Comparison of ENCODE assay signal across 15 cellular contexts in genomic region chr2:70046534-70046933, GRCh38. TPM values are rescaled to one million over a fixed set of nuclear protein-coding genes. Genes with fewer than 3 reads are reported as not detected.
DNase-seq lines count a peak whose midpoint lies in the region; ATAC-seq, FAIRE-seq and TF ChIP-seq lines count a peak whose summit lies in the region.
"Had no signal": no experiment of that assay in that cellular context is flagged by ENCODE, and none has a peak within 500 bp of the region (broad histone marks: within the 10 kb centered on the region; RNA-seq: fewer than 3 reads in every experiment).

No MANE protein-coding gene starts in this region.

- H3K4ac ChIP-seq in H1 (replicated peaks; ENCODE audit: insufficient read length, low read depth, low read length), result no peak overlapping the region

- no peak for TF ChIP-seq EP300 in H1 (IDR thresholded peaks at IDR 0.05; ENCODE audit: borderline replicate concordance in 1 of 2, low read depth in 2 of 2, low read length in 2 of 2)

- H3K27me3 Mint-ChIP-seq in CD4-positive, alpha-beta memory T cell, result no peaks in the 10 kb centered on the region
- peaks cover 4% of the 10 kb centered on the region for H3K27me3 Mint-ChIP-seq in nephron progenitor cell (ENCODE audit: low read depth, poor library complexity)

- ATAC-seq in GM18870 (IDR thresholded peaks at IDR 0.05; ENCODE audit: unreplicated experiment), result no peak
- no peak for ATAC-seq in GM19395 (IDR thresholded peaks at IDR 0.05; ENCODE audit: unreplicated experiment)

- no peaks in the 10 kb centered on the region for H4K20me1 ChIP-seq in H1 (replicated peaks in 1 of 2; ENCODE audit: control insufficient read depth in 1 of 2, insufficient read depth in 2 of 2, low read length in 2 of 2)

- H3K56ac ChIP-seq in H1 (replicated peaks; ENCODE audit: insufficient read length, low read depth, low read length), result no peak overlapping the region

- no peak overlapping the region for H3K27ac ChIP-seq in CD4-positive, alpha-beta memory T cell (ENCODE audit: low read depth, low read length)
- H3K27ac ChIP-seq in H1 (ENCODE audit: low read depth, low read length), result 0 out of 2 replicates have a peak overlapping the region, but pooled peaks have one; percentile 4

- H2BK15ac ChIP-seq in H1 (ENCODE audit: low read length), result no peak overlapping the region

- no peak overlapping the region for H4K8ac ChIP-seq in H1 (ENCODE audit: extremely low read depth, insufficient read depth, low read length)

- no peak overlapping the region for H3K9ac ChIP-seq in H1 (replicated peaks in 1 of 4; ENCODE audit: extremely low read depth in 1 of 4, low read depth in 3 of 4, low read length in 3 of 4)

- peaks cover 0 to 3% (median 0%) of the 10 kb centered on the region in 8 donors for H3K9me3 Mint-ChIP-seq in CD4-positive, alpha-beta memory T cell
- H3K9me3 Mint-ChIP-seq in nephron progenitor cell, result no peaks in the 10 kb centered on the region

- H3K4me1 ChIP-seq in CD4-positive, alpha-beta memory T cell (ENCODE audit: insufficient read depth, low read length), result peaks cover 31% of the 10 kb centered on the region
- H3K4me1 ChIP-seq in H1 (replicated peaks in 1 of 4; ENCODE audit: control insufficient read depth in 3 of 4, insufficient read depth in 4 of 4, low read length in 3 of 4), result no peaks in the 10 kb centered on the region

- H3K4me2 ChIP-seq in H1 (ENCODE audit: insufficient read depth in 1 of 2, low read depth in 2 of 2, low read length in 2 of 2), result no peak overlapping the region

- H3K27ac Mint-ChIP-seq in CD4-positive, alpha-beta memory T cell, result peak overlapping the region in 6 of 7 donors; percentile 25 to 85 (median 55)
- peak overlapping the region; percentile 79 for H3K27ac Mint-ChIP-seq in nephron progenitor cell

- 86% methylated on average over 2 of the region's 2 CpGs; no CpG with 5 or more reads in 1 of the 2 experiments for WGBS in H1 (ENCODE audit: extremely low coverage in 1 of 2, insufficient coverage in 1 of 2, insufficient read length in 1 of 2, insufficient replicate concordance in 2 of 2, low coverage in 1 of 2, low lambda C conversion rate in 2 of 2, missing lambda C conversion rate in 1 of 2), 2 experiments

- POLR2A ChIA-PET in CD4-positive, alpha-beta memory T cell (lab: Charles Lee; ENCODE audit: partially characterized antibody), result no interaction called here
- POLR2A ChIA-PET in H1 (lab: Charles Lee; ENCODE audit: partially characterized antibody), result interaction anchor here (1.1 to 2.2 kb wide), 4 partner anchors 9 to 39 kb away, joined by 4 to 8 read pairs (median 4); no protein-coding TSS in a partner anchor

- H2BK120ac ChIP-seq in H1 (replicated peaks; ENCODE audit: low read depth, low read length), result no peak overlapping the region

- no peak overlapping the region for H3K14ac ChIP-seq in H1 (ENCODE audit: insufficient read length)

- H4K91ac ChIP-seq in H1 (replicated peaks; ENCODE audit: insufficient read length, low read length), result no peak overlapping the region

- no peaks in the 10 kb centered on the region for H3K79me1 ChIP-seq in H1 (ENCODE audit: low read depth, low read length)

- no peaks in the 10 kb centered on the region for H3K9me3 ChIP-seq in CD4-positive, alpha-beta memory T cell (ENCODE audit: control insufficient read depth in 1 of 2, low read length in 2 of 2)
- no peaks in the 10 kb centered on the region for H3K9me3 ChIP-seq in H1 (ENCODE audit: insufficient read depth in 2 of 2, low read depth in 1 of 2, low read length in 1 of 2)

- no peak for FAIRE-seq in H1 (lab: Jason Lieb, UNC)
- FAIRE-seq: colon had no signal

- no peak overlapping the region for H4K5ac ChIP-seq in H1 (ENCODE audit: insufficient read length, low read depth, low read length)

- intact Hi-C loops in CD4-positive, alpha-beta memory T cell (cut with micrococcal nuclease), result no loop called here

- no peak overlapping the region for H2AFZ ChIP-seq in H1 (ENCODE audit: low read length)

- peaks cover 23 to 51% of the 10 kb centered on the region in 2 donors for H3K36me3 Mint-ChIP-seq in CD4-positive, alpha-beta memory T cell
- H3K36me3 Mint-ChIP-seq in nephron progenitor cell (ENCODE audit: low read depth), result peaks cover 41% of the 10 kb centered on the region

- TF ChIP-seq POLR2A in H1 (IDR thresholded peaks at IDR 0.05; ENCODE audit: control extremely low read depth in 1 of 2, low read depth in 2 of 2, low read length in 2 of 2), result no peak

- H2BK12ac ChIP-seq in H1 (ENCODE audit: low read depth, low read length), result no peak overlapping the region

- H2BK5ac ChIP-seq in H1 (ENCODE audit: low read depth, low read length), result no peak overlapping the region

- H3K4me1 Mint-ChIP-seq in CD4-positive, alpha-beta memory T cell, result peaks cover 24 to 51% (median 36%) of the 10 kb centered on the region in 4 donors
- peaks cover 4% of the 10 kb centered on the region for H3K4me1 Mint-ChIP-seq in nephron progenitor cell

- no peaks in the 10 kb centered on the region for H3K27me3 ChIP-seq in CD4-positive, alpha-beta memory T cell (ENCODE audit: insufficient read depth, low read length)
- H3K27me3 ChIP-seq in H1 (replicated peaks in 1 of 4; ENCODE audit: control insufficient read depth in 3 of 4, extremely low read depth in 1 of 4, insufficient read depth in 3 of 4, low read length in 3 of 4), result no peaks in the 10 kb centered on the region

- no peak overlapping the region for H3K4me3 Mint-ChIP-seq in CD4-positive, alpha-beta memory T cell
- H3K4me3 Mint-ChIP-seq in nephron progenitor cell, result no peak overlapping the region

- no peak overlapping the region for H2AK5ac ChIP-seq in H1 (ENCODE audit: low read depth, low read length)

- TF ChIP-seq CTCF in H1 (IDR thresholded peaks at IDR 0.05; ENCODE audit: control extremely low read depth in 1 of 3, insufficient read depth in 1 of 3, low read depth in 1 of 3, low read length in 3 of 3) (no peak), nephron progenitor cell (IDR thresholded peaks at IDR 0.05) (no peak)

- TF ChIP-seq RAD21 in H1 (IDR thresholded peaks at IDR 0.05 in 1 of 2, conservative IDR thresholded peaks at IDR 0.05 in 1 of 2; ENCODE audit: low read depth in 2 of 2, low read length in 2 of 2), result no peak

- H3K4me3 ChIP-seq in CD4-positive, alpha-beta memory T cell (ENCODE audit: low read length in 2 of 2), result no peak overlapping the region
- no peak overlapping the region for H3K4me3 ChIP-seq in H1 (ENCODE audit: extremely low read depth in 1 of 4, insufficient read depth in 2 of 4, low read depth in 3 of 4, low read length in 4 of 4)

- H2BK20ac ChIP-seq in H1 (ENCODE audit: low read length), result no peak overlapping the region

- H3K18ac ChIP-seq in H1 (ENCODE audit: extremely low read depth, low read length), result no peak overlapping the region

- H3K79me2 ChIP-seq in H1 (ENCODE audit: control insufficient read depth in 1 of 2, insufficient read depth in 2 of 2, low read length in 2 of 2), result no peaks in the 10 kb centered on the region

- DNase-seq in CD4-positive, alpha-beta memory T cell, result no peak
- DNase-seq in NAMALWA (ENCODE audit: low spot score), result peak; percentile 15
- DNase-seq in H1 (ENCODE audit: low read depth in 1 of 2, low spot score in 2 of 2), result no peak
- DNase-seq in nephron progenitor cell, result no peak
- DNase-seq in H4 (ENCODE audit: low spot score), result no peak
- DNase-seq in NCI-H510A (lab: John Stamatoyannopoulos, UW), result no peak
- DNase-seq: activated CD4-positive, CD25-positive, alpha-beta regulatory T cell treated with anti-CD3 and anti-CD28 coated beads, Interleukin-2, amount 50 U/mL, for 72 hours; activated effector memory CD4-positive, alpha-beta T cell treated with anti-CD3 and anti-CD28 coated beads, Interleukin-2, amount 50 U/mL, for 16 hours; NCI-H1417 treated with DMSO at 0.1 percent for 48 hours; NCI-H69; stimulated activated CD4-positive, alpha-beta T cell treated with anti-CD3 and anti-CD28 coated beads, Interleukin-15, amount 100 ng/mL, for 24 hours; stimulated activated CD8-positive, alpha-beta memory T cell treated with anti-CD3 and anti-CD28 coated beads, Interleukin-4, amount 100 ng/mL, for 48 hours had no signal

- CTCF ChIA-PET in CD4-positive, alpha-beta memory T cell (lab: Charles Lee; ENCODE audit: partially characterized antibody), result interaction anchor here (0.5 to 1.2 kb wide), 2 partner anchors 16 to 26 kb away, joined by 3 read pairs; no protein-coding TSS in a partner anchor
- CTCF ChIA-PET in H1 (lab: Charles Lee; ENCODE audit: partially characterized antibody), result interaction anchor here (1.0 to 1.8 kb wide), 3 partner anchors 9 to 25 kb away, joined by 4 to 6 read pairs (median 6); no protein-coding TSS in a partner anchor

- H3K23ac ChIP-seq in H1 (ENCODE audit: insufficient read length), result no peak overlapping the region

- no peaks in the 10 kb centered on the region for H3K23me2 ChIP-seq in H1 (ENCODE audit: low read depth, low read length)

- peaks cover 13% of the 10 kb centered on the region for H3K36me3 ChIP-seq in CD4-positive, alpha-beta memory T cell (ENCODE audit: insufficient read depth, low read length)
- peaks cover 3 to 18% (median 10%) of the 10 kb centered on the region in 4 experiments; a peak in 6 of 8 replicates for H3K36me3 ChIP-seq in H1 (ENCODE audit: control insufficient read depth in 2 of 4, insufficient read depth in 4 of 4, low read length in 3 of 4)

TF ChIP-seq in H1, 55 proteins besides CTCF, POLR2A, EP300 and RAD21 (continues in another document):
- TF ChIP-seq TEAD4 (IDR thresholded peaks at IDR 0.05; ENCODE audit: low read depth, low read length) (no peak), POU5F1 (IDR thresholded peaks at IDR 0.05; ENCODE audit: low read depth, low read length) (no peak), SAP30 (IDR thresholded peaks at IDR 0.05; ENCODE audit: insufficient read depth, insufficient replicate concordance, low read length) (no peak), CEBPB (IDR thresholded peaks at IDR 0.05; ENCODE audit: low read depth, low read length) (no peak), EGR1 (IDR thresholded peaks at IDR 0.05; ENCODE audit: borderline replicate concordance, low read depth, low read length) (no peak)

RNA-seq across cellular contexts. Expression of gene PCBP1, which starts 40.7 kb away (rescaled TPM):
- total RNA-seq in CD4-positive, alpha-beta memory T cell, result 100 to 1,000 TPM; 372 to 383 TPM
- 100 to 1,000 TPM; 116 to 153 TPM for polyA plus RNA-seq in CD4-positive, alpha-beta memory T cell
- 493 and 511 TPM in 2 replicates for total RNA-seq in H1 (2021; fragmentation: NEBNext Ultra II Directional; extraction: Animal tissue kit (Norgen Biotek cat#: 25700))
- polyA plus RNA-seq in H1 (2011; rRNA removed), result 279 and 316 TPM in 2 replicates
- 181 TPM for polyA plus RNA-seq in H1 (2011; cell fraction: cytosol; rRNA removed)
- 208 TPM for polyA plus RNA-seq in H1 (2011; cell fraction: nucleus; rRNA removed)
- polyA plus RNA-seq in H1 (2012, experiment 1 of 2), result 451 to 481 TPM (median 460 TPM) in 4 replicates
- 526 TPM for polyA plus RNA-seq in H1 (2012, experiment 2 of 2)
- 268 TPM for polyA plus RNA-seq in H1 (2013, experiment 1 of 2)
- 272 TPM for polyA plus RNA-seq in H1 (2013, experiment 2 of 2)
- polyA minus RNA-seq in H1 (2011; rRNA and poly(A)+ RNA removed), result 108 and 124 TPM in 2 replicates
- 164 TPM for polyA minus RNA-seq in H1 (2011; cell fraction: cytosol; rRNA and poly(A)+ RNA removed)
- 102 TPM for polyA minus RNA-seq in H1 (2011; cell fraction: nucleus; rRNA and poly(A)+ RNA removed)
- total RNA-seq in H4 (2014; rRNA removed; shearing (Covaris generic)), result 15.1 and 23.2 TPM in 2 replicates

Comparison
In these comparisons a context has a peak if more than half of its experiments do, and no peak if none do; other contexts are left out.
1. RNA of gene PCBP1, which starts 40.7 kb away (total RNA-seq): 493 to 511 TPM in H1 and 372 to 383 TPM in CD4-positive, alpha-beta memory T cell; 15.1 to 23.2 TPM in H4; every median in the first group is over 10 times any median in the second.